Comparison of ENCODE assay signal across 23 cellular contexts in the genomic region with DNA sequence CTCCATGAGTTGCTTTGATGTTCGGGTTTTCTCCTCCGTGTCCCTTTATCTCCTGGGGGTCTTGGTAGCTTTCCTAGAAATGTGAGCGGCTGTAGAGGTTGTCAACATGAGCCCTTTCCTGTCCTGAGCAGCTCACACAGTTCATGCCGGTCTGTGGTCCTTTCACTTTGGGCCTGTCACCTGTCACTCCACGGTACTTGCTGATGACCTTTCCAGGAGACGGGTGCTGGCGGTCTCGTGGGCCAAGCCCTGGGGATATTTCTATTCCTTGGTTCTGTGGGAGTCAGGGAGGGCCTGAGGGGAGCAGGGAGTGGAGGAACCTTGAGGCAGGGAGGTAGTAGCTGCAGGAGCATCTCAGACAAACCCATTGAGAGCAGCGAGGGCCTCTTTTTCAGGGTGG. TPM values are rescaled to one million over a fixed set of nuclear protein-coding genes. Genes with fewer than 3 reads are reported as not detected.
DNase-seq lines count a peak whose midpoint lies in the region; ATAC-seq, FAIRE-seq and TF ChIP-seq lines count a peak whose summit lies in the region.
"Had no signal": no experiment of that assay in that cellular context is flagged by ENCODE, and none has a peak within 500 bp of the region (broad histone marks: within the 10 kb centered on the region; RNA-seq: fewer than 3 reads in every experiment).

No MANE protein-coding gene starts in this region.

- no peak overlapping the region for H3K9ac ChIP-seq in K562 (ENCODE audit: insufficient read depth in 1 of 2, low read depth in 2 of 2, low read length in 2 of 2)
- H3K9ac ChIP-seq: BLaER1 had no signal

- TF ChIP-seq EP300 in K562 (IDR thresholded peaks at IDR 0.05; ENCODE audit: low read length), result no peak

- no TSS peak for BruUV-seq in K562 (replicated peaks; lab: Mats Ljungman, UMichigan)

- no peaks in the 10 kb centered on the region for H3K4me1 ChIP-seq in right atrium auricular region
- no peaks in the 10 kb centered on the region; a peak in 1 of 5 replicates for H3K4me1 ChIP-seq in K562 (replicated peaks in 1 of 2; ENCODE audit: control insufficient read depth in 2 of 2, insufficient read depth in 2 of 2, low read length in 2 of 2)

- TF ChIP-seq RAD21 in K562 (CRISPR knock-in tag; conservative IDR thresholded peaks at IDR 0.05 in 1 of 2, IDR thresholded peaks at IDR 0.05 in 1 of 2), result no peak

- TF ChIP-seq CTCF in right atrium auricular region (IDR thresholded peaks at IDR 0.05) (no peak), K562 (IDR thresholded peaks at IDR 0.05 in 2 of 3, conservative IDR thresholded peaks at IDR 0.05 in 1 of 3; ENCODE audit: insufficient read depth in 2 of 3, low read depth in 1 of 3, low read length in 3 of 3) (no peak)

- no peak overlapping the region for H3K4me3 ChIP-seq in right atrium auricular region
- H3K4me3 ChIP-seq in K562, result no peak overlapping the region
- H3K4me3 ChIP-seq: A549, BLaER1, GM23338 had no signal

- H3K36me3 ChIP-seq in right atrium auricular region (no peaks in the 10 kb centered on the region), K562 (ENCODE audit: control insufficient read depth, insufficient read depth, low read length) (no peaks in the 10 kb centered on the region)
- H3K36me3 ChIP-seq: BLaER1 had no signal

- FAIRE-seq in K562 (lab: Jason Lieb, UNC), result no peak
- FAIRE-seq: A549, D721Med, G401.6, GM12891, GM18507 had no signal

- H3K4me2 ChIP-seq in K562 (ENCODE audit: insufficient read depth, low read length), result no peak overlapping the region
- H3K4me2 ChIP-seq: A549, BLaER1, GM23338 had no signal

- no peak overlapping the region for H2AFZ ChIP-seq in K562 (ENCODE audit: low read depth, low read length)
- H2AFZ ChIP-seq: GM23338 had no signal

- H3K9me3 ChIP-seq in right atrium auricular region (peaks cover 0 to 5% of the 10 kb centered on the region in 2 donors), K562 (replicated peaks; ENCODE audit: control insufficient read depth, insufficient read depth, low read depth, low read length) (no peaks in the 10 kb centered on the region)
- H3K9me3 ChIP-seq: A549, BLaER1 had no signal

- no peak for TF ChIP-seq POLR2A in K562 (conservative IDR thresholded peaks at IDR 0.05)

- DNase-seq in Right ventricle myocardium superior, result no peak
- no peak for DNase-seq in right atrium auricular region (ENCODE audit: low spot score)
- DNase-seq in K562 (ENCODE audit: extremely low read depth in 1 of 4, low spot score in 3 of 4), result no peak
- DNase-seq in islet precursor cell, result peak; percentile 42
- no peak for DNase-seq in Ammon's horn (ENCODE audit: low spot score)
- DNase-seq in D341Med (ENCODE audit: low spot score), result no peak
- DNase-seq in SIG-M5 treated with dmso at 0.1 percent for 504 hours (lab: John Stamatoyannopoulos, UW; ENCODE audit: unreplicated experiment), result no peak
- DNase-seq: AML-193; CD8-positive, alpha-beta memory T cell; COR-L47; H7; HFFc6 had no signal

- H3K79me2 ChIP-seq in K562 (ENCODE audit: control insufficient read depth, insufficient read depth, low read length), result no peaks in the 10 kb centered on the region

- 2% methylated on average over 9 of the region's 9 CpGs for WGBS in K562 (ENCODE audit: insufficient coverage, low coverage, missing lambda C conversion rate)

- peaks cover 3% of the 10 kb centered on the region for H3K9me1 ChIP-seq in K562 (ENCODE audit: control insufficient read depth, insufficient read depth, low read length)

- H3K27ac ChIP-seq in right atrium auricular region, result no peak overlapping the region
- no peak overlapping the region for H3K27ac ChIP-seq in K562 (ENCODE audit: extremely low read depth, low read depth, low read length)
- H3K27ac ChIP-seq: 22Rv1, A549, BLaER1, HL-60 had no signal

- peaks cover 2% of the 10 kb centered on the region; the same call in 1 of the 2 replicates for H4K20me1 ChIP-seq in K562 (replicated peaks; ENCODE audit: control insufficient read depth, insufficient read depth, low read length)
- H4K20me1 ChIP-seq: BLaER1 had no signal

- POLR2A ChIA-PET in K562 (lab: Yijun Ruan, JAX), result no interaction called here

- peak; percentile 54 for ATAC-seq in Right ventricle myocardium superior (ENCODE audit: poor library complexity)
- no peak for ATAC-seq in K562
- ATAC-seq: A549, GM23338, HCT116 had no signal

- H3K27me3 ChIP-seq in right atrium auricular region, result no peaks in the 10 kb centered on the region
- peaks cover 9 to 50% of the 10 kb centered on the region in 2 experiments; a peak in 3 of 5 replicates for H3K27me3 ChIP-seq in K562 (ENCODE audit: control insufficient read depth in 2 of 2, insufficient read depth in 2 of 2, low read length in 2 of 2)
- H3K27me3 ChIP-seq: BLaER1 had no signal

- CTCF ChIA-PET in K562 (lab: Yijun Ruan, JAX; ENCODE audit: low intra/inter-chr PET ratio), result no interaction called here

- intact Hi-C loops in Right ventricle myocardium superior (cut with DNase I) (no loop called here), K562 (cut with micrococcal nuclease) (loop anchor here (5.0 kb wide), 1 partner anchor 94 kb away; a partner anchor contains a TSS)

- in situ Hi-C loops in K562 (cut with MboI), result loop anchor here (5.0 kb wide), 1 partner anchor 104 kb away; no protein-coding TSS in a partner anchor

TF ChIP-seq in K562, 482 proteins besides CTCF, POLR2A, EP300 and RAD21:
- TF ChIP-seq RUNX1 (IDR thresholded peaks at IDR 0.05; ENCODE audit: low read depth), result no peak
- TF ChIP-seq, protein P1, sequence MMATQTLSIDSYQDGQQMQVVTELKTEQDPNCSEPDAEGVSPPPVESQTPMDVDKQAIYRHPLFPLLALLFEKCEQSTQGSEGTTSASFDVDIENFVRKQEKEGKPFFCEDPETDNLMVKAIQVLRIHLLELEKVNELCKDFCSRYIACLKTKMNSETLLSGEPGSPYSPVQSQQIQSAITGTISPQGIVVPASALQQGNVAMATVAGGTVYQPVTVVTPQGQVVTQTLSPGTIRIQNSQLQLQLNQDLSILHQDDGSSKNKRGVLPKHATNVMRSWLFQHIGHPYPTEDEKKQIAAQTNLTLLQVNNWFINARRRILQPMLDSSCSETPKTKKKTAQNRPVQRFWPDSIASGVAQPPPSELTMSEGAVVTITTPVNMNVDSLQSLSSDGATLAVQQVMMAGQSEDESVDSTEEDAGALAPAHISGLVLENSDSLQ (IDR thresholded peaks at IDR 0.05), result 0 out of 2 replicates have a peak, but pooled peaks have one; percentile 13

RNA-seq across cellular contexts. Expression of a gene that starts 20.9 kb away (rescaled TPM):
- not detected for total RNA-seq in Right ventricle myocardium superior
- not detected for total RNA-seq in right atrium auricular region
- total RNA-seq in K562 (2011; cell fraction: chromatin; rRNA removed; ENCODE audit: low replicate concordance), result not detected in 2 replicates
- not detected in 2 replicates for total RNA-seq in K562 (2011; cell fraction: nucleolus; rRNA removed)
- not detected in 2 replicates for total RNA-seq in K562 (2011; cell fraction: nucleoplasm; rRNA removed)
- not detected in 2 replicates for total RNA-seq in K562 (2014; rRNA removed)
- total RNA-seq in K562 (2014; rRNA removed; fragmentation: Illumina TruSeq; extraction: Trizol), result not detected in 2 replicates
- not detected in 2 replicates for total RNA-seq in K562 (2015; rRNA removed; fragmentation: Illumina TruSeq; extraction: Trizol)
- total RNA-seq in K562 (2021), result not detected in 2 replicates
- polyA plus RNA-seq in K562 (2011; rRNA removed), result not detected in 2 replicates
- not detected in 2 replicates for polyA plus RNA-seq in K562 (2011; cell fraction: cytosol; rRNA removed)
- not detected in 2 replicates for polyA plus RNA-seq in K562 (2011; cell fraction: nucleus; rRNA removed)
- not detected in 2 replicates for polyA plus RNA-seq in K562 (2012)
- not detected in 2 replicates for polyA plus RNA-seq in K562 (2014; fragmentation: Illumina TruSeq; extraction: Trizol)
- polyA plus RNA-seq in K562 (2014; fragmentation: Nextera tagmentation; extraction: Ambion mirVana), result not detected
- not detected in 2 replicates for polyA plus RNA-seq in K562 (2014; rRNA removed)
- not detected in 2 replicates for polyA minus RNA-seq in K562 (2011; rRNA and poly(A)+ RNA removed)
- not detected in 2 replicates for polyA minus RNA-seq in K562 (2011; cell fraction: cytosol; rRNA and poly(A)+ RNA removed)
- polyA minus RNA-seq in K562 (2011; cell fraction: nucleus; rRNA and poly(A)+ RNA removed), result not detected in 2 replicates
- total RNA-seq: CD8-positive, alpha-beta memory T cell; HFFc6; HT1080 had no signal
- polyA plus RNA-seq: A549; CD8-positive, alpha-beta memory T cell had no signal

RNA-seq across cellular contexts. Expression of a gene that starts 23.2 kb away (rescaled TPM):
- total RNA-seq in Right ventricle myocardium superior, result not detected
- not detected for total RNA-seq in right atrium auricular region
- not detected in 2 replicates for total RNA-seq in K562 (2011; cell fraction: chromatin; rRNA removed; ENCODE audit: low replicate concordance)
- not detected in 2 replicates for total RNA-seq in K562 (2011; cell fraction: nucleolus; rRNA removed)
- not detected in 2 replicates for total RNA-seq in K562 (2011; cell fraction: nucleoplasm; rRNA removed)
- total RNA-seq in K562 (2014; rRNA removed), result not detected in 2 replicates
- not detected in 2 replicates for total RNA-seq in K562 (2014; rRNA removed; fragmentation: Illumina TruSeq; extraction: Trizol)
- total RNA-seq in K562 (2015; rRNA removed; fragmentation: Illumina TruSeq; extraction: Trizol), result not detected in 2 replicates
- total RNA-seq in K562 (2021), result not detected in 2 replicates
- not detected in 2 replicates for polyA plus RNA-seq in K562 (2011; rRNA removed)
- not detected in 2 replicates for polyA plus RNA-seq in K562 (2011; cell fraction: cytosol; rRNA removed)
- not detected in 2 replicates for polyA plus RNA-seq in K562 (2011; cell fraction: nucleus; rRNA removed)
- not detected in 2 replicates for polyA plus RNA-seq in K562 (2012)
- not detected in 2 replicates for polyA plus RNA-seq in K562 (2014; fragmentation: Illumina TruSeq; extraction: Trizol)
- polyA plus RNA-seq in K562 (2014; fragmentation: Nextera tagmentation; extraction: Ambion mirVana), result not detected
- polyA plus RNA-seq in K562 (2014; rRNA removed), result not detected in 2 replicates
- not detected in 2 replicates for polyA minus RNA-seq in K562 (2011; rRNA and poly(A)+ RNA removed)
- polyA minus RNA-seq in K562 (2011; cell fraction: cytosol; rRNA and poly(A)+ RNA removed), result not detected in 2 replicates
- polyA minus RNA-seq in K562 (2011; cell fraction: nucleus; rRNA and poly(A)+ RNA removed), result not detected in 2 replicates
- total RNA-seq: CD8-positive, alpha-beta memory T cell; H7; HFFc6; HT1080 had no signal
- polyA plus RNA-seq: A549; CD8-positive, alpha-beta memory T cell; GM23338 had no signal
